ENCODE assay signal across 1 cellular context in the genomic region with DNA sequence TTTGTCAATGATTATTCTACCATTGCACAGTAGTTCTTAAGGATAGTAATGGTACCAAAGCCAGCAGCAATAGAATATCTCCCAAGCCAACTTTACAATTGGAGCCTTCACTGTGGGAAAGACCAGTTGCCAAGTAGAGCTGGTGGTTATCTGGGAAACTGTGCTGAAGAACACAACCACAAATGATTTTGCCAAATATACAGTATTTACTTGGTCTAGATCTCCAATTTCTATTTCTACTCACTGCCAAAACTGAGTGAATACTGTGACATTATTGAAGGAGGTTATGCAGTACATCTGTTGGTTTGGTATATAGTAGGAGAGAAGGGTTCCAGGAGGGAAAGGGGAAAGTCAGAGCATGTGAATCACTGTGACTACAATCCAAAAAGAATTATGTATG.
TF ChIP-seq lines count a peak whose summit lies in the region.

No MANE protein-coding gene starts in this region.

TF ChIP-seq in neural cell, 6 proteins besides CTCF, POLR2A, EP300 and RAD21 (continued from another document):
- TF ChIP-seq, protein P1, sequence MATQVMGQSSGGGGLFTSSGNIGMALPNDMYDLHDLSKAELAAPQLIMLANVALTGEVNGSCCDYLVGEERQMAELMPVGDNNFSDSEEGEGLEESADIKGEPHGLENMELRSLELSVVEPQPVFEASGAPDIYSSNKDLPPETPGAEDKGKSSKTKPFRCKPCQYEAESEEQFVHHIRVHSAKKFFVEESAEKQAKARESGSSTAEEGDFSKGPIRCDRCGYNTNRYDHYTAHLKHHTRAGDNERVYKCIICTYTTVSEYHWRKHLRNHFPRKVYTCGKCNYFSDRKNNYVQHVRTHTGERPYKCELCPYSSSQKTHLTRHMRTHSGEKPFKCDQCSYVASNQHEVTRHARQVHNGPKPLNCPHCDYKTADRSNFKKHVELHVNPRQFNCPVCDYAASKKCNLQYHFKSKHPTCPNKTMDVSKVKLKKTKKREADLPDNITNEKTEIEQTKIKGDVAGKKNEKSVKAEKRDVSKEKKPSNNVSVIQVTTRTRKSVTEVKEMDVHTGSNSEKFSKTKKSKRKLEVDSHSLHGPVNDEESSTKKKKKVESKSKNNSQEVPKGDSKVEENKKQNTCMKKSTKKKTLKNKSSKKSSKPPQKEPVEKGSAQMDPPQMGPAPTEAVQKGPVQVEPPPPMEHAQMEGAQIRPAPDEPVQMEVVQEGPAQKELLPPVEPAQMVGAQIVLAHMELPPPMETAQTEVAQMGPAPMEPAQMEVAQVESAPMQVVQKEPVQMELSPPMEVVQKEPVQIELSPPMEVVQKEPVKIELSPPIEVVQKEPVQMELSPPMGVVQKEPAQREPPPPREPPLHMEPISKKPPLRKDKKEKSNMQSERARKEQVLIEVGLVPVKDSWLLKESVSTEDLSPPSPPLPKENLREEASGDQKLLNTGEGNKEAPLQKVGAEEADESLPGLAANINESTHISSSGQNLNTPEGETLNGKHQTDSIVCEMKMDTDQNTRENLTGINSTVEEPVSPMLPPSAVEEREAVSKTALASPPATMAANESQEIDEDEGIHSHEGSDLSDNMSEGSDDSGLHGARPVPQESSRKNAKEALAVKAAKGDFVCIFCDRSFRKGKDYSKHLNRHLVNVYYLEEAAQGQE (IDR thresholded peaks at IDR 0.05; ENCODE audit: borderline replicate concordance): no peak
- TF ChIP-seq SMC3 (conservative IDR thresholded peaks at IDR 0.05; ENCODE audit: poor library complexity): no peak
